Comparison of ENCODE assay signal across 14 cellular contexts in genomic region chr12:53484686-53485567, GRCh38. TPM values are rescaled to one million over a fixed set of nuclear protein-coding genes. Genes with fewer than 3 reads are reported as not detected.
DNase-seq lines count a peak whose midpoint lies in the region; TF ChIP-seq lines count a peak whose summit lies in the region.
"Had no signal": no experiment of that assay in that cellular context is flagged by ENCODE, and none has a peak within 500 bp of the region (broad histone marks: within the 10 kb centered on the region; RNA-seq: fewer than 3 reads in every experiment).

No MANE protein-coding gene starts in this region.

- H3K4me3 ChIP-seq in OCI-LY7 (ENCODE audit: low read depth, low read length, poor library complexity, severe bottlenecking) (no peak overlapping the region), colonic mucosa (no peak overlapping the region), neural progenitor cell (no peak overlapping the region)
- H3K4me3 ChIP-seq: SJCRH30, thoracic aorta had no signal

- peaks cover 2% of the 10 kb centered on the region for H3K27me3 Mint-ChIP-seq in neural progenitor cell (ENCODE audit: insufficient read depth, low read depth)

- peaks cover 16% of the 10 kb centered on the region for H3K4me1 Mint-ChIP-seq in neural progenitor cell

- H3F3A ChIP-seq in neural progenitor cell (ENCODE audit: low read depth): peaks cover 55% of the 10 kb centered on the region

- H3K27ac ChIP-seq in OCI-LY7 (ENCODE audit: low read depth, low read length, poor library complexity, severe bottlenecking): no peak overlapping the region
- H3K27ac ChIP-seq in colonic mucosa: peak overlapping the region; percentile 53
- H3K27ac ChIP-seq in neural progenitor cell: no peak overlapping the region
- H3K27ac ChIP-seq: SJCRH30, thoracic aorta had no signal

- H3K9me3 ChIP-seq in OCI-LY7 (ENCODE audit: low read length) (no peaks in the 10 kb centered on the region), colonic mucosa (no peaks in the 10 kb centered on the region), neural progenitor cell (ENCODE audit: low read depth) (no peaks in the 10 kb centered on the region)
- H3K9me3 ChIP-seq: SJCRH30, thoracic aorta had no signal

- H3K4me1 ChIP-seq in OCI-LY7 (ENCODE audit: insufficient read depth, low read length, poor library complexity, severe bottlenecking) (no peaks in the 10 kb centered on the region), colonic mucosa (no peaks in the 10 kb centered on the region), neural progenitor cell (peaks cover 15% of the 10 kb centered on the region)
- H3K4me1 ChIP-seq: SJCRH30 had no signal

- H3K9ac ChIP-seq in colonic mucosa (ENCODE audit: low read depth in 2 of 2, low read length in 2 of 2): no peak overlapping the region
- no peak overlapping the region for H3K9ac ChIP-seq in neural progenitor cell

- H3K9me2 ChIP-seq in OCI-LY7 (ENCODE audit: insufficient read depth, low read length): no peaks in the 10 kb centered on the region

- CTCF ChIA-PET in OCI-LY7 (lab: Charles Lee; ENCODE audit: unreplicated experiment): no interaction called here

- TF ChIP-seq CTCF in OCI-LY7 (conservative IDR thresholded peaks at IDR 0.05; ENCODE audit: low read length) (no peak), colonic mucosa (IDR thresholded peaks at IDR 0.05) (no peak), neural progenitor cell (IDR thresholded peaks at IDR 0.05) (no peak)

- intact Hi-C loops in OCI-LY7 (cut with micrococcal nuclease; ENCODE audit: unreplicated experiment): no loop called here
- intact Hi-C loops in colonic mucosa (cut with DNase I): no loop called here

- peak overlapping the region; percentile 10 for H3K4me3 Mint-ChIP-seq in neural progenitor cell

- POLR2A ChIA-PET in OCI-LY7 (lab: Charles Lee): no interaction called here

- peaks cover 81% of the 10 kb centered on the region for H3K36me3 ChIP-seq in OCI-LY7 (ENCODE audit: insufficient read depth, low read length)
- H3K36me3 ChIP-seq in colonic mucosa: peaks cover 21% of the 10 kb centered on the region
- peaks cover 6% of the 10 kb centered on the region for H3K36me3 ChIP-seq in neural progenitor cell

- peak overlapping the region; percentile 66 for H3K27ac Mint-ChIP-seq in neural progenitor cell

- H3K9me3 Mint-ChIP-seq in neural progenitor cell: no peaks in the 10 kb centered on the region

- H2AFZ ChIP-seq in OCI-LY7 (ENCODE audit: low read length) (no peak overlapping the region), neural progenitor cell (replicated peaks) (no peak overlapping the region)

- no peak overlapping the region for H3K4me2 ChIP-seq in OCI-LY7 (ENCODE audit: low read length)
- H3K4me2 ChIP-seq in neural progenitor cell: no peak overlapping the region

- peaks cover 4% of the 10 kb centered on the region; the same call in 1 of the 2 replicates for H4K20me1 ChIP-seq in OCI-LY7 (ENCODE audit: insufficient read depth, low read length)
- H4K20me1 ChIP-seq in neural progenitor cell (ENCODE audit: low read depth): peaks cover 79% of the 10 kb centered on the region

- peak; percentile 26 for DNase-seq in DMS53 (lab: John Stamatoyannopoulos, UW)
- DNase-seq in DMS53 treated with DMSO at 0.1 percent for 48 hours (lab: John Stamatoyannopoulos, UW; ENCODE audit: unreplicated experiment): no peak
- DNase-seq in OCI-LY7 (ENCODE audit: low spot score): no peak
- DNase-seq in colonic mucosa: no peak
- DNase-seq in neural progenitor cell (ENCODE audit: low spot score): no peak
- DNase-seq in NCI-H1694 treated with DMSO at 0.1 percent for 48 hours (lab: John Stamatoyannopoulos, UW): no peak
- DNase-seq in DMS153 treated with DMSO at 0.1 percent for 48 hours (lab: John Stamatoyannopoulos, UW; ENCODE audit: unreplicated experiment): no peak
- DNase-seq in activated gamma-delta T cell (lab: John Stamatoyannopoulos, UW): no peak
- DNase-seq: 8988T, NCI-H2029, NCI-H82, SJCRH30 had no signal

- TSS peak; percentile 3 for BruUV-seq in OCI-LY7 (replicated peaks; lab: Mats Ljungman, UMichigan)

- H3K36me3 Mint-ChIP-seq in neural progenitor cell: peaks cover 45% of the 10 kb centered on the region

- no peaks in the 10 kb centered on the region for H3K79me2 ChIP-seq in OCI-LY7 (ENCODE audit: insufficient read depth, low read depth, low read length)
- peaks cover 24% of the 10 kb centered on the region for H3K79me2 ChIP-seq in neural progenitor cell (ENCODE audit: low read depth)

- H3K27me3 ChIP-seq in colonic mucosa: no peaks in the 10 kb centered on the region
- H3K27me3 ChIP-seq in neural progenitor cell: no peaks in the 10 kb centered on the region
- H3K27me3 ChIP-seq: SJCRH30 had no signal

RNA-seq across cellular contexts. Expression of gene MAP3K12, which starts 14.3 kb away (rescaled TPM):
- total RNA-seq in OCI-LY7 (2014; rRNA removed; shearing (Covaris generic)): 7.2 TPM in 2 replicates
- total RNA-seq in OCI-LY7 (2022): 13.4 and 13.7 TPM in 2 replicates
- total RNA-seq in colonic mucosa: 1 to 10 TPM; 3.2 to 3.8 TPM
- 17.2 and 24.5 TPM in 2 replicates for total RNA-seq in neural progenitor cell (ENCODE audit: low replicate concordance)

RNA-seq across cellular contexts. Expression of gene TARBP2, which starts 16.2 kb away (rescaled TPM):
- 49.1 and 62.6 TPM in 2 replicates for total RNA-seq in OCI-LY7 (2014; rRNA removed; shearing (Covaris generic))
- total RNA-seq in OCI-LY7 (2022) (41.8 and 45.9 TPM in 2 replicates), colonic mucosa (10 to 100 TPM; 20.7 to 36.9 TPM), neural progenitor cell (ENCODE audit: low replicate concordance) (32.4 and 72.4 TPM in 2 replicates)

RNA-seq across cellular contexts. Expression of gene NPFF, which starts 22.4 kb away (rescaled TPM):
- not detected in 2 replicates for total RNA-seq in OCI-LY7 (2014; rRNA removed; shearing (Covaris generic))
- total RNA-seq in OCI-LY7 (2022) (not detected in 2 replicates), colonic mucosa (not detected), neural progenitor cell (ENCODE audit: low replicate concordance) (not detected in 2 replicates)
- total RNA-seq: skeletal muscle tissue had no signal

RNA-seq across cellular contexts. Expression of gene PCBP2, which starts 33.0 kb away (rescaled TPM):
- total RNA-seq in OCI-LY7 (2014; rRNA removed; shearing (Covaris generic)): 183 and 209 TPM in 2 replicates
- 1,015 and 1,037 TPM in 2 replicates for total RNA-seq in OCI-LY7 (2022)
- 100 to 1,000 TPM; 579 to 596 TPM for total RNA-seq in colonic mucosa
- total RNA-seq in neural progenitor cell (ENCODE audit: low replicate concordance): 403 and 435 TPM in 2 replicates

RNA-seq across cellular contexts. Expression of gene PRR13, which starts 43.4 kb away (rescaled TPM):
- total RNA-seq in OCI-LY7 (2014; rRNA removed; shearing (Covaris generic)): 54.1 and 83.9 TPM in 2 replicates
- 219 and 230 TPM in 2 replicates for total RNA-seq in OCI-LY7 (2022)
- 100 to 1,000 TPM; 331 to 504 TPM for total RNA-seq in colonic mucosa
- 52.2 and 67.2 TPM in 2 replicates for total RNA-seq in neural progenitor cell (ENCODE audit: low replicate concordance)
